Comparison of ENCODE assay signal across 8 cellular contexts in the genomic region with DNA sequence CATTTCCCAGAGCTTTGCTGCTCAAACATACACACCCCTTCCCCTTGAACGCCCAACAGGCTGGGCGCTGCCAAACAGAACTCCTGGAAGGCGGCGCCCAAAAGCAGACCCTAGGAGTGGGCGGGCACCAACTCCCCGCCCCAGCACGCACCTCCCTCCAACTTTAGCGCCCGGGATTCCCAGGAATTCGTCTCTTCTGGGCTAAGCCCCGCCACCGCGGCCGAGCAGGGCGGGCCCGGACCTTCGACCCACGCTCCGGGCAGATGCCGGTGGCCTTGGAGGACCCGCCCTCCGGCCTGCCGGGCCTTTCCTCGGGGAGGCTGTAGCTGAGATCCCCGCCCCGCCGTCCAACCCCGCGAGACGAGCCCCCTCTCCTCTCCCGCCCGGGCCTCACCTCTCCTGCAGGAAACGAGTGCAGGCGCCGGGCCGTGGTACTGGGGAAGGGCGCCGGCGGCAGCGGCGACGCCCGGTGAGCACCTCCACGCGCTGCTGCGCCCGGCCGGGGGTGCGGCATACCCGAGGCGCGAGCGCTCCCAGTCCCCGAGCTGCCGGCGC. TPM values are rescaled to one million over a fixed set of nuclear protein-coding genes. Genes with fewer than 3 reads are reported as not detected.
DNase-seq lines count a peak whose midpoint lies in the region; ATAC-seq and TF ChIP-seq lines count a peak whose summit lies in the region.

No MANE protein-coding gene starts in this region.

- peak overlapping the region; percentile 94 for H3K4me3 Mint-ChIP-seq in Caco-2 (ENCODE audit: unreplicated experiment)
- peak overlapping the region; percentile 85 for H3K4me3 Mint-ChIP-seq in activated T-helper 1 cell treated with anti-CD3 and anti-CD28 coated beads, Interleukin-12 subunit alpha, Interleukin-12 subunit beta, Interleukin-2, Interleukin-4 antibody, amounts not matched to agents 30 ng/mL and 10 ng/mL and 1 ng/mL, durations not matched to agents 14 hours and 24 hours and 36 hours
- H3K4me3 Mint-ChIP-seq in natural killer cell = peak overlapping the region; percentile 89

- H3K4me1 Mint-ChIP-seq in Caco-2 (ENCODE audit: low read depth, unreplicated experiment) (peaks cover 26% of the 10 kb centered on the region), natural killer cell (peaks cover 29 to 33% of the 10 kb centered on the region in 2 donors)
- H3K4me1 Mint-ChIP-seq in activated T-helper 1 cell treated with anti-CD3 and anti-CD28 coated beads, Interleukin-12 subunit alpha, Interleukin-12 subunit beta, Interleukin-2, Interleukin-4 antibody, amounts not matched to agents 30 ng/mL and 10 ng/mL and 1 ng/mL, durations not matched to agents 14 hours and 24 hours and 36 hours (ENCODE audit: low read depth) = peaks cover 38% of the 10 kb centered on the region

- DNase-seq in Caco-2 (peak; percentile 93), NCI-H460 (ENCODE audit: extremely low read depth, low read depth) (peak; percentile 26), fibroblast of the conjunctiva (ENCODE audit: low read depth) (peak; percentile 14), natural killer cell (no peak), germinal center (ENCODE audit: low spot score) (no peak)
- DNase-seq in activated T-helper 1 cell treated with anti-CD3 and anti-CD28 coated beads, Interleukin-12 subunit alpha, Interleukin-12 subunit beta, Interleukin-2, Interleukin-4 antibody, amounts not matched to agents 30 ng/mL and 10 ng/mL and 1 ng/mL, durations not matched to agents 14 hours and 24 hours and 36 hours (ENCODE audit: low spot score) = no peak

- peak; percentile 27 for ATAC-seq in GM19043 (IDR thresholded peaks at IDR 0.05; ENCODE audit: low read depth, unreplicated experiment)
- peak; percentile 35 for ATAC-seq in HG03196 (IDR thresholded peaks at IDR 0.05; ENCODE audit: unreplicated experiment)
- ATAC-seq in natural killer cell = peak; percentile 1 to 4 (median 2)

- H3K36me3 ChIP-seq in Caco-2 (ENCODE audit: control insufficient read depth, insufficient read depth, low read length) = no peaks in the 10 kb centered on the region

- CTCF ChIA-PET in Caco-2 (lab: Charles Lee) = interaction anchor here (1.1 to 1.8 kb wide), 2 partner anchors 60 to 239 kb away, joined by 3 to 9 read pairs; a partner anchor contains a TSS

- H3K4me3 ChIP-seq in Caco-2 (ENCODE audit: low read depth, low read length) = peak overlapping the region; percentile 91

- POLR2A ChIA-PET in Caco-2 (lab: Charles Lee) = interaction anchor here (0.6 to 0.8 kb wide), 2 partner anchors 37 to 64 kb away, joined by 3 read pairs; no protein-coding TSS in a partner anchor

- H3K27ac Mint-ChIP-seq in Caco-2 (ENCODE audit: unreplicated experiment) (peak overlapping the region; percentile 69), natural killer cell (peak overlapping the region; percentile 70 to 82)
- H3K27ac Mint-ChIP-seq in activated T-helper 1 cell treated with anti-CD3 and anti-CD28 coated beads, Interleukin-12 subunit alpha, Interleukin-12 subunit beta, Interleukin-2, Interleukin-4 antibody, amounts not matched to agents 30 ng/mL and 10 ng/mL and 1 ng/mL, durations not matched to agents 14 hours and 24 hours and 36 hours = peak overlapping the region; percentile 45

- H3K4me1 ChIP-seq in Caco-2 = peaks cover 34% of the 10 kb centered on the region

- H3K9me3 Mint-ChIP-seq in Caco-2 (ENCODE audit: unreplicated experiment) (no peaks in the 10 kb centered on the region), natural killer cell (no peaks in the 10 kb centered on the region)
- H3K9me3 Mint-ChIP-seq in activated T-helper 1 cell treated with anti-CD3 and anti-CD28 coated beads, Interleukin-12 subunit alpha, Interleukin-12 subunit beta, Interleukin-2, Interleukin-4 antibody, amounts not matched to agents 30 ng/mL and 10 ng/mL and 1 ng/mL, durations not matched to agents 14 hours and 24 hours and 36 hours = no peaks in the 10 kb centered on the region

- TF ChIP-seq CTCF in Caco-2 (IDR thresholded peaks at IDR 0.05; ENCODE audit: insufficient read depth in 1 of 2, low read depth in 1 of 2, low read length in 1 of 2, severe bottlenecking in 1 of 2, unreplicated experiment in 1 of 2) (no peak), natural killer cell (IDR thresholded peaks at IDR 0.05) (no peak)

- H3K36me3 Mint-ChIP-seq in Caco-2 (ENCODE audit: insufficient read depth, unreplicated experiment) (peaks cover 37% of the 10 kb centered on the region), natural killer cell (no peaks in the 10 kb centered on the region)
- peaks cover 1% of the 10 kb centered on the region for H3K36me3 Mint-ChIP-seq in activated T-helper 1 cell treated with anti-CD3 and anti-CD28 coated beads, Interleukin-12 subunit alpha, Interleukin-12 subunit beta, Interleukin-2, Interleukin-4 antibody, amounts not matched to agents 30 ng/mL and 10 ng/mL and 1 ng/mL, durations not matched to agents 14 hours and 24 hours and 36 hours (ENCODE audit: low read depth)

- no TSS peak for BruUV-seq in Caco-2 (replicated peaks; lab: Mats Ljungman, UMichigan)

- intact Hi-C loops in Caco-2 (cut with micrococcal nuclease; ENCODE audit: unreplicated experiment) = loop anchor here (1.0 to 2.0 kb wide), 3 partner anchors 16 to 59 kb away; no protein-coding TSS in a partner anchor
- intact Hi-C loops in activated T-helper 1 cell treated with anti-CD3 and anti-CD28 coated beads, Interleukin-12 subunit alpha, Interleukin-12 subunit beta, Interleukin-2, Interleukin-4 antibody, amounts not matched to agents 30 ng/mL and 10 ng/mL and 1 ng/mL, durations not matched to agents 14 hours and 24 hours and 36 hours (cut with micrococcal nuclease) = loop anchor here (1.0 to 10.0 kb wide), 12 partner anchors 18 to 1431 kb away; a partner anchor contains a TSS
- intact Hi-C loops in natural killer cell (cut with micrococcal nuclease) = loop anchor here (5.0 kb wide), 1 partner anchor 304 kb away; a partner anchor contains a TSS

- no peaks in the 10 kb centered on the region for H3K27me3 Mint-ChIP-seq in Caco-2 (ENCODE audit: insufficient read depth, unreplicated experiment)
- no peaks in the 10 kb centered on the region for H3K27me3 Mint-ChIP-seq in activated T-helper 1 cell treated with anti-CD3 and anti-CD28 coated beads, Interleukin-12 subunit alpha, Interleukin-12 subunit beta, Interleukin-2, Interleukin-4 antibody, amounts not matched to agents 30 ng/mL and 10 ng/mL and 1 ng/mL, durations not matched to agents 14 hours and 24 hours and 36 hours (ENCODE audit: insufficient read depth)
- no peaks in the 10 kb centered on the region for H3K27me3 Mint-ChIP-seq in natural killer cell (ENCODE audit: low read depth in 2 of 2)

- no peaks in the 10 kb centered on the region for H3K27me3 ChIP-seq in Caco-2 (replicated peaks; ENCODE audit: control insufficient read depth, insufficient read depth, low read length)

- H3K9me3 ChIP-seq in Caco-2 = no peaks in the 10 kb centered on the region

RNA-seq across cellular contexts. Expression of a gene that starts 0.7 kb away (rescaled TPM):
- total RNA-seq in Caco-2 (2022) (61.2 and 64.8 TPM in 2 replicates), natural killer cell (1 to 10 TPM; 6.0 to 9.6 (median 7.9) TPM)
- 20.4 and 20.7 TPM in 2 replicates for total RNA-seq in NCI-H460 (2014; rRNA removed; shearing (Covaris generic))
- 7.8 and 16.7 TPM in 2 replicates for polyA plus RNA-seq in NCI-H460 (2014; cell fraction: nucleus; rRNA removed)
- total RNA-seq in activated T-helper 1 cell treated with anti-CD3 and anti-CD28 coated beads, Interleukin-12 subunit alpha, Interleukin-12 subunit beta, Interleukin-2, Interleukin-4 antibody, amounts not matched to agents 30 ng/mL and 10 ng/mL and 1 ng/mL, durations not matched to agents 14 hours and 24 hours and 36 hours = 37.8 and 40.2 TPM in 2 replicates

Comparison
In these comparisons a context has a peak if more than half of its experiments do, and no peak if none do; other contexts are left out.
1. DNase-seq: peak in Caco-2 (2 of 2), NCI-H460 (single experiment) and fibroblast of the conjunctiva (single experiment); none in activated T-helper 1 cell treated with anti-CD3 and anti-CD28 coated beads, Interleukin-12 subunit alpha, Interleukin-12 subunit beta, Interleukin-2, Interleukin-4 antibody, amounts not matched to agents 30 ng/mL and 10 ng/mL and 1 ng/mL, durations not matched to agents 14 hours and 24 hours and 36 hours (single experiment), natural killer cell (single experiment) and germinal center (single experiment).
2. Peak in every context shown above with its lines, with median percentiles within 50 percentile points of each other: H3K27ac Mint-ChIP-seq, H3K4me3 Mint-ChIP-seq and ATAC-seq.